21 cellular contexts compared by ENCODE assay signal in genomic region chr2:143433840-143434239, GRCh38.
A peak's percentile ranks its signal among the peaks of the same experiment; 100 is the strongest.
DNase-seq lines count a peak whose midpoint lies in the region; ATAC-seq and TF ChIP-seq lines count a peak whose summit lies in the region.
"Had no signal": no experiment of that assay in that cellular context is flagged by ENCODE, and none has a peak within 500 bp of the region (broad histone marks: within the 10 kb centered on the region; RNA-seq: fewer than 3 reads in every experiment).

No MANE protein-coding gene starts in this region.

- H2AFZ ChIP-seq in fibroblast of lung (ENCODE audit: low read length) = no peak overlapping the region

- H3K27me3 Mint-ChIP-seq in nephron (ENCODE audit: low read depth) = no peaks in the 10 kb centered on the region
- H3K27me3 Mint-ChIP-seq in activated naive CD8-positive, alpha-beta T cell treated with anti-CD3 and anti-CD28 coated beads for 36 hours = no peaks in the 10 kb centered on the region
- H3K27me3 Mint-ChIP-seq: B cell had no signal

- no peaks in the 10 kb centered on the region for H3K27me3 ChIP-seq in left ventricle myocardium inferior (ENCODE audit: low read depth)
- no peaks in the 10 kb centered on the region for H3K27me3 ChIP-seq in fibroblast of lung (ENCODE audit: control insufficient read depth, insufficient read depth, low read length)
- H3K27me3 ChIP-seq in esophagus squamous epithelium = no peaks in the 10 kb centered on the region
- H3K27me3 ChIP-seq: SJSA1 had no signal

- H3K27ac Mint-ChIP-seq in nephron = peak overlapping the region; percentile 67 to 80 (median 69)
- no peak overlapping the region for H3K27ac Mint-ChIP-seq in activated naive CD8-positive, alpha-beta T cell treated with anti-CD3 and anti-CD28 coated beads for 36 hours
- H3K27ac Mint-ChIP-seq: B cell, CD14-positive monocyte had no signal

- H3K4me1 ChIP-seq in left ventricle myocardium inferior = peaks cover 3% of the 10 kb centered on the region
- H3K4me1 ChIP-seq in fibroblast of lung (ENCODE audit: control insufficient read depth, extremely low read depth, insufficient read depth, low read length) = peaks cover 6% of the 10 kb centered on the region
- H3K4me1 ChIP-seq in esophagus squamous epithelium = peaks cover 0 to 37% (median 0%) of the 10 kb centered on the region in 3 donors

- H3K9me3 Mint-ChIP-seq in nephron = no peaks in the 10 kb centered on the region
- H3K9me3 Mint-ChIP-seq in activated naive CD8-positive, alpha-beta T cell treated with anti-CD3 and anti-CD28 coated beads for 36 hours = no peaks in the 10 kb centered on the region
- H3K9me3 Mint-ChIP-seq: CD14-positive monocyte had no signal

- DNase-seq in left ventricle myocardium inferior = no peak
- DNase-seq in Right ventricle myocardium superior = no peak
- no peak for DNase-seq in fibroblast of lung (ENCODE audit: low read depth in 2 of 2)
- no peak for DNase-seq in ACHN
- DNase-seq in esophagus squamous epithelium (lab: John Stamatoyannopoulos, UW) = no peak
- DNase-seq in activated naive CD8-positive, alpha-beta T cell treated with anti-CD3 and anti-CD28 coated beads for 36 hours = no peak
- DNase-seq: DMS79; GOT3; NCI-H1105; NCI-H146; NCI-H2029; NCI-H226; NCI-H510A treated with DMSO at 0.1 percent for 48 hours; NCI-H774; NK-92 treated with Interleukin-12 subunit alpha and Interleukin-12 subunit beta, amount 100 ng/mL, for 24 hours had no signal

- no peaks in the 10 kb centered on the region for H3K36me3 Mint-ChIP-seq in nephron (ENCODE audit: low read depth)
- H3K36me3 Mint-ChIP-seq in activated naive CD8-positive, alpha-beta T cell treated with anti-CD3 and anti-CD28 coated beads for 36 hours = peaks cover 9% of the 10 kb centered on the region

- peak overlapping the region; percentile 42 for H3K4me2 ChIP-seq in fibroblast of lung (ENCODE audit: extremely low read depth, insufficient read depth, low read length)
- H3K4me2 ChIP-seq: KMS-11 had no signal

- H4K20me1 ChIP-seq in fibroblast of lung (ENCODE audit: control insufficient read depth, extremely low read depth, insufficient read depth, low read length) = no peaks in the 10 kb centered on the region

- no peak overlapping the region for H3K9ac ChIP-seq in fibroblast of lung (ENCODE audit: insufficient read depth, low read length)
- H3K9ac ChIP-seq: KMS-11 had no signal

- TF ChIP-seq CTCF in left ventricle myocardium inferior (IDR thresholded peaks at IDR 0.05; ENCODE audit: borderline replicate concordance) (no peak), fibroblast of lung (conservative IDR thresholded peaks at IDR 0.05 in 1 of 2, IDR thresholded peaks at IDR 0.05 in 1 of 2; ENCODE audit: low read depth in 1 of 2, low read length in 2 of 2) (no peak), nephron (IDR thresholded peaks at IDR 0.05; ENCODE audit: unreplicated experiment in 3 of 3) (no peak), esophagus squamous epithelium (IDR thresholded peaks at IDR 0.05) (no peak)

- H3K4me3 ChIP-seq in left ventricle myocardium inferior (no peak overlapping the region), fibroblast of lung (replicated peaks in 1 of 4; ENCODE audit: control extremely low read depth in 1 of 4, insufficient read depth in 1 of 4, low read depth in 3 of 4, low read length in 4 of 4) (no peak overlapping the region), esophagus squamous epithelium (peak overlapping the region in 1 of 4 donors; percentile 12)
- H3K4me3 ChIP-seq: SJSA1 had no signal

- H3K9me3 ChIP-seq in left ventricle myocardium inferior (replicated peaks) = no peaks in the 10 kb centered on the region
- no peaks in the 10 kb centered on the region for H3K9me3 ChIP-seq in fibroblast of lung (ENCODE audit: control insufficient read depth, insufficient read depth, low read depth, low read length)
- no peaks in the 10 kb centered on the region for H3K9me3 ChIP-seq in esophagus squamous epithelium
- H3K9me3 ChIP-seq: SJSA1 had no signal

- ATAC-seq in Right ventricle myocardium superior (ENCODE audit: poor library complexity) = no peak
- ATAC-seq: Panc1 had no signal

- intact Hi-C loops in left ventricle myocardium inferior (cut with micrococcal nuclease) = no loop called here
- intact Hi-C loops in Right ventricle myocardium superior (cut with DNase I) = no loop called here
- intact Hi-C loops in esophagus squamous epithelium (cut with DNase I) = no loop called here

- no peaks in the 10 kb centered on the region for H3K79me2 ChIP-seq in fibroblast of lung (ENCODE audit: control insufficient read depth, insufficient read depth, low read length)

- no peak overlapping the region for H3K4me3 Mint-ChIP-seq in nephron
- no peak overlapping the region for H3K4me3 Mint-ChIP-seq in activated naive CD8-positive, alpha-beta T cell treated with anti-CD3 and anti-CD28 coated beads for 36 hours
- H3K4me3 Mint-ChIP-seq: B cell, CD14-positive monocyte had no signal

- TF ChIP-seq POLR2A in esophagus squamous epithelium (IDR thresholded peaks at IDR 0.05) = no peak

- H3K27ac ChIP-seq in left ventricle myocardium inferior (replicated peaks) (peak overlapping the region; percentile 61), fibroblast of lung (ENCODE audit: insufficient read depth, low read length) (no peak overlapping the region), esophagus squamous epithelium (peak overlapping the region in 2 of 4 donors; percentile 43 to 44)
- H3K27ac ChIP-seq: KMS-11, SJSA1 had no signal

- peaks cover 28% of the 10 kb centered on the region for H3K4me1 Mint-ChIP-seq in nephron
- peaks cover 14% of the 10 kb centered on the region for H3K4me1 Mint-ChIP-seq in activated naive CD8-positive, alpha-beta T cell treated with anti-CD3 and anti-CD28 coated beads for 36 hours
- H3K4me1 Mint-ChIP-seq: CD14-positive monocyte had no signal

- in situ Hi-C loops in ACHN (cut with HindIII; ENCODE audit: low pct_ligation_motif_present, low pct_unique_long_range_greater_than_20kb, low sequenced_read_pairs) = no loop called here

- no peaks in the 10 kb centered on the region for H3K36me3 ChIP-seq in left ventricle myocardium inferior
- no peaks in the 10 kb centered on the region for H3K36me3 ChIP-seq in fibroblast of lung (ENCODE audit: control insufficient read depth, insufficient read depth, low read length)
- no peaks in the 10 kb centered on the region for H3K36me3 ChIP-seq in esophagus squamous epithelium
- H3K36me3 ChIP-seq: SJSA1 had no signal
